Comparison of ENCODE assay signal across 23 cellular contexts in genomic region chr7:151657173-151657572, GRCh38.
DNase-seq lines count a peak whose midpoint lies in the region; ATAC-seq, FAIRE-seq and TF ChIP-seq lines count a peak whose summit lies in the region.
"Had no signal": no experiment of that assay in that cellular context is flagged by ENCODE, and none has a peak within 500 bp of the region (broad histone marks: within the 10 kb centered on the region; RNA-seq: fewer than 3 reads in every experiment).

No MANE protein-coding gene starts in this region.

- H3K14ac ChIP-seq in mesenchymal stem cell (ENCODE audit: low read length in 2 of 2): peak overlapping the region in 1 of 2 experiments; percentile 65

- no peak overlapping the region for H2AFZ ChIP-seq in mesenchymal stem cell (ENCODE audit: low read depth, low read length)

- TF ChIP-seq CTCF in heart right ventricle (IDR thresholded peaks at IDR 0.05): no peak

- no peak overlapping the region for H2BK120ac ChIP-seq in mesenchymal stem cell (ENCODE audit: low read depth, low read length)

- H3K27ac ChIP-seq in heart right ventricle (peak overlapping the region in 4 of 10 donors; percentile 10 to 40 (median 37)), mesenchymal stem cell (ENCODE audit: low read length, poor library complexity, severe bottlenecking) (no peak overlapping the region)
- H3K27ac ChIP-seq: BLaER1 treated with 17β-estradiol and CSF1 and Interleukin-3, amounts not matched to agents 10 nM and 100 nM had no signal

- no peaks in the 10 kb centered on the region for H3K27me3 ChIP-seq in heart right ventricle
- no peaks in the 10 kb centered on the region for H3K27me3 ChIP-seq in mesenchymal stem cell (ENCODE audit: control insufficient read depth in 1 of 2, insufficient read depth in 1 of 2, low read length in 2 of 2)
- H3K27me3 ChIP-seq: BLaER1 treated with 17β-estradiol and CSF1 and Interleukin-3, amounts not matched to agents 10 nM and 100 nM had no signal

- H4K8ac ChIP-seq in mesenchymal stem cell (ENCODE audit: low read length): no peak overlapping the region

- DNase-seq in Right ventricle myocardium inferior (ENCODE audit: missing footprints) (no peak), cardiac septum (ENCODE audit: low spot score) (no peak), heart right ventricle (peak in 1 of 2 donors; percentile 30), mesenchymal stem cell (no peak), H54 (ENCODE audit: insufficient read length, low spot score) (no peak), NCI-H526 treated with DMSO at 0.1 percent for 48 hours (lab: John Stamatoyannopoulos, UW) (no peak)
- DNase-seq: 8988T; Calu3; CD8-positive, alpha-beta T cell; DMS153; HCEC 1CT; NCI-H1694; NCI-H2081 treated with DMSO at 0.1 percent for 48 hours; NCI-H2171 treated with DMSO at 0.1 percent for 48 hours; NCI-H524 treated with DMSO at 0.1 percent for 48 hours had no signal

- no peak overlapping the region for H2BK12ac ChIP-seq in mesenchymal stem cell (ENCODE audit: low read length in 2 of 2)

- H2BK15ac ChIP-seq in mesenchymal stem cell (ENCODE audit: low read depth, poor library complexity, severe bottlenecking): no peak overlapping the region

- no peak overlapping the region for H4K91ac ChIP-seq in mesenchymal stem cell (ENCODE audit: low read length)

- no peak overlapping the region for H3K4ac ChIP-seq in mesenchymal stem cell (ENCODE audit: low read depth in 1 of 2, low read length in 2 of 2)

- no peak overlapping the region for H3K23ac ChIP-seq in mesenchymal stem cell (ENCODE audit: low read length in 2 of 2)

- H3K4me2 ChIP-seq in mesenchymal stem cell (ENCODE audit: low read length, poor library complexity, severe bottlenecking): no peak overlapping the region
- H3K4me2 ChIP-seq: BLaER1 treated with 17β-estradiol and CSF1 and Interleukin-3, amounts not matched to agents 10 nM and 100 nM had no signal

- no peak overlapping the region for H3K18ac ChIP-seq in mesenchymal stem cell (ENCODE audit: low read depth in 1 of 2, low read length in 2 of 2)

- H3K36me3 ChIP-seq in heart right ventricle (no peaks in the 10 kb centered on the region), mesenchymal stem cell (ENCODE audit: control insufficient read depth in 1 of 2, insufficient read depth in 2 of 2, low read depth in 1 of 2, low read length in 2 of 2) (no peaks in the 10 kb centered on the region)
- H3K36me3 ChIP-seq: BLaER1 treated with 17β-estradiol and CSF1 and Interleukin-3, amounts not matched to agents 10 nM and 100 nM had no signal

- H3K4me3 ChIP-seq in heart right ventricle (no peak overlapping the region), mesenchymal stem cell (ENCODE audit: insufficient read depth in 1 of 2, low read depth in 1 of 2, low read length in 2 of 2) (no peak overlapping the region)
- H3K4me3 ChIP-seq: BLaER1 treated with 17β-estradiol and CSF1 and Interleukin-3, amounts not matched to agents 10 nM and 100 nM had no signal

- no peak for TF ChIP-seq POLR2A in H54 (IDR thresholded peaks at IDR 0.05; ENCODE audit: low read depth, low read length)

- 66 to 78% methylated on average over 3 of the region's 3 CpGs for WGBS in heart right ventricle, 2 donors
- WGBS in mesenchymal stem cell: 94% methylated on average over 3 of the region's 3 CpGs

- ATAC-seq in Right ventricle myocardium inferior (peak; percentile 70), heart right ventricle (peak in 7 of 8 donors; percentile 63 to 95 (median 85)), HG02642 (IDR thresholded peaks at IDR 0.05; ENCODE audit: poor library complexity, unreplicated experiment) (no peak), HG03469 (IDR thresholded peaks at IDR 0.05; ENCODE audit: unreplicated experiment) (no peak)
- ATAC-seq: CD8-positive, alpha-beta T cell had no signal

- H2BK5ac ChIP-seq in mesenchymal stem cell (ENCODE audit: low read depth, low read length, poor library complexity, severe bottlenecking): no peak overlapping the region

- H3K9ac ChIP-seq in mesenchymal stem cell (ENCODE audit: low read length): no peak overlapping the region
- H3K9ac ChIP-seq: BLaER1 treated with 17β-estradiol and CSF1 and Interleukin-3, amounts not matched to agents 10 nM and 100 nM had no signal

- H2AK5ac ChIP-seq in mesenchymal stem cell (ENCODE audit: low read length, severe bottlenecking): peak overlapping the region; percentile 61

- FAIRE-seq in H54 (lab: Jason Lieb, UNC): no peak
- FAIRE-seq: G401.6, GM12892, GM19239, HTR-8/SVneo, RCC 7860 had no signal

- intact Hi-C loops in Right ventricle myocardium inferior (cut with DNase I): no loop called here
- intact Hi-C loops in cardiac septum (cut with DNase I): no loop called here
- intact Hi-C loops in heart right ventricle (cut with DNase I): no loop called here

- H3K4me1 ChIP-seq in heart right ventricle: peaks cover 0 to 4% (median under 1%) of the 10 kb centered on the region in 9 donors
- H3K4me1 ChIP-seq in mesenchymal stem cell (ENCODE audit: control insufficient read depth, insufficient read depth, low read depth, low read length): peaks cover 1% of the 10 kb centered on the region
- H3K4me1 ChIP-seq: BLaER1 treated with 17β-estradiol and CSF1 and Interleukin-3, amounts not matched to agents 10 nM and 100 nM had no signal

- H3K9me3 ChIP-seq in heart right ventricle (no peaks in the 10 kb centered on the region), mesenchymal stem cell (ENCODE audit: control insufficient read depth, low read length) (no peaks in the 10 kb centered on the region)
- H3K9me3 ChIP-seq: BLaER1 treated with 17β-estradiol and CSF1 and Interleukin-3, amounts not matched to agents 10 nM and 100 nM had no signal

- no peaks in the 10 kb centered on the region for H3K79me1 ChIP-seq in mesenchymal stem cell (replicated peaks; ENCODE audit: low read length, poor library complexity, severe bottlenecking)

Comparison
In these comparisons a context has a peak if more than half of its experiments do, and no peak if none do; other contexts are left out.
1. ATAC-seq: peak in Right ventricle myocardium inferior (single experiment) and heart right ventricle (7 of 8); none in HG02642 (single experiment) and HG03469 (single experiment).